ENCODE assay signal across 21 cellular contexts in genomic region chr7:142345817-142346216, GRCh38.
DNase-seq lines count a peak whose midpoint lies in the region; ATAC-seq and TF ChIP-seq lines count a peak whose summit lies in the region.
"Had no signal": no experiment of that assay in that cellular context is flagged by ENCODE, and none has a peak within 500 bp of the region (broad histone marks: within the 10 kb centered on the region; RNA-seq: fewer than 3 reads in every experiment).

No MANE protein-coding gene starts in this region.

- peaks cover 15% of the 10 kb centered on the region for H3K4me1 ChIP-seq in mammary epithelial cell (ENCODE audit: insufficient read depth, low read length)
- H3K4me1 ChIP-seq: gastrocnemius medialis, left lung, sigmoid colon, transverse colon had no signal

- H2AFZ ChIP-seq in mammary epithelial cell (ENCODE audit: low read depth, low read length): no peak overlapping the region

- H3K4me3 Mint-ChIP-seq in activated naive CD8-positive, alpha-beta T cell treated with anti-CD3 and anti-CD28 coated beads, Interleukin-2, amount 50 U/mL, for 24 hours: no peak overlapping the region
- peak overlapping the region; percentile 5 for H3K4me3 Mint-ChIP-seq in stimulated activated effector memory CD8-positive, alpha-beta T cell treated with anti-CD3 and anti-CD28 coated beads, Interleukin-12 subunit alpha, Interleukin-12 subunit beta, amount 100 ng/mL, for 72 hours
- H3K4me3 Mint-ChIP-seq: activated B cell treated with CpG ODN at 0.5 μM for 24 hours; dendritic cell treated with granulocyte-macrophage colony-stimulating factor and Interleukin-4, amounts not matched to agents 40 ng/mL and 50 ng/mL, for 4 days had no signal

- in situ Hi-C loops in mammary epithelial cell (cut with MboI; ENCODE audit: low sequenced_read_pairs in 2 of 2): no loop called here

- no peaks in the 10 kb centered on the region for H3K9me3 Mint-ChIP-seq in activated naive CD8-positive, alpha-beta T cell treated with anti-CD3 and anti-CD28 coated beads, Interleukin-2, amount 50 U/mL, for 24 hours
- H3K9me3 Mint-ChIP-seq in stimulated activated effector memory CD8-positive, alpha-beta T cell treated with anti-CD3 and anti-CD28 coated beads, Interleukin-12 subunit alpha, Interleukin-12 subunit beta, amount 100 ng/mL, for 72 hours: no peaks in the 10 kb centered on the region
- H3K9me3 Mint-ChIP-seq: activated B cell treated with CpG ODN at 0.5 μM for 24 hours; dendritic cell treated with granulocyte-macrophage colony-stimulating factor and Interleukin-4, amounts not matched to agents 40 ng/mL and 50 ng/mL, for 4 days had no signal

- H3K4me2 ChIP-seq in mammary epithelial cell (ENCODE audit: insufficient read depth, low read depth, low read length): no peak overlapping the region

- peak; percentile 62 for ATAC-seq in activated naive CD8-positive, alpha-beta T cell treated with anti-CD3 and anti-CD28 coated beads, Interleukin-2, amount 50 U/mL, for 24 hours
- peak; percentile 57 for ATAC-seq in stimulated activated effector memory CD8-positive, alpha-beta T cell treated with anti-CD3 and anti-CD28 coated beads, Interleukin-12 subunit alpha, Interleukin-12 subunit beta, amount 100 ng/mL, for 72 hours
- ATAC-seq: gastrocnemius medialis, left lung had no signal

- DNase-seq in stimulated activated CD4-positive, alpha-beta T cell treated with anti-CD3 and anti-CD28 coated beads, Interleukin-15, amount 100 ng/mL, for 24 hours: peak; percentile 48
- no peak for DNase-seq in stimulated activated CD4-positive, alpha-beta T cell treated with anti-CD3 and anti-CD28 coated beads, Interleukin-12 subunit alpha, Interleukin-12 subunit beta, amount 100 ng/mL, for 4 hours
- DNase-seq in T follicular helper cell (ENCODE audit: low read depth) (peak; percentile 24), mammary epithelial cell (no peak), cerebellar nuclear complex (lab: John Stamatoyannopoulos, UW) (no peak), foreskin melanocyte (no peak)
- no peak for DNase-seq in activated naive CD8-positive, alpha-beta T cell treated with anti-CD3 and anti-CD28 coated beads, Interleukin-2, amount 50 U/mL, for 24 hours
- peak in 1 of 2 donors; percentile 57 for DNase-seq in stimulated activated effector memory CD8-positive, alpha-beta T cell treated with anti-CD3 and anti-CD28 coated beads, Interleukin-12 subunit alpha, Interleukin-12 subunit beta, amount 100 ng/mL, for 72 hours (ENCODE audit: low spot score in 2 of 2)
- DNase-seq: activated B cell treated with CpG ODN at 0.5 μM for 24 hours; activated gamma-delta T cell treated with Interleukin-2 at 50 U/mL for 16 hours; AML-193; brain microvascular endothelial cell; gastrocnemius medialis; GF-D8; left lung; NCI-H187; NK-92 treated with Interleukin-12 subunit alpha and Interleukin-12 subunit beta, amount 100 ng/mL, for 24 hours; sigmoid colon; transverse colon had no signal

- TF ChIP-seq CTCF in mammary epithelial cell (conservative IDR thresholded peaks at IDR 0.05 in 1 of 2, IDR thresholded peaks at IDR 0.05 in 1 of 2; ENCODE audit: extremely low read depth in 1 of 2, insufficient read depth in 1 of 2, low read depth in 1 of 2, low read length in 2 of 2): no peak

- no peak overlapping the region for H3K27ac ChIP-seq in mammary epithelial cell (ENCODE audit: insufficient read depth, low read depth, low read length)
- H3K27ac ChIP-seq: brain microvascular endothelial cell, gastrocnemius medialis, left lung, RWPE1, sigmoid colon, transverse colon had no signal

- H3K79me2 ChIP-seq in mammary epithelial cell (ENCODE audit: insufficient read depth, low read length): no peaks in the 10 kb centered on the region

- intact Hi-C loops in mammary epithelial cell (cut with micrococcal nuclease): loop anchor here (5.0 kb wide), 1 partner anchor 41 kb away; no protein-coding TSS in a partner anchor

- no peaks in the 10 kb centered on the region for H3K27me3 ChIP-seq in mammary epithelial cell (ENCODE audit: insufficient read depth, low read length)
- H3K27me3 ChIP-seq: brain microvascular endothelial cell, gastrocnemius medialis, sigmoid colon, transverse colon had no signal

- dilution Hi-C loops in mammary epithelial cell (cut with HindIII; ENCODE audit: low sequenced_read_pairs): no loop called here

- 73% methylated on average over 5 of the region's 5 CpGs for WGBS in mammary epithelial cell (ENCODE audit: low coverage, missing lambda C conversion rate)

- CTCF ChIA-PET in mammary epithelial cell (lab: Charles Lee; ENCODE audit: low non-redundant PET): no interaction called here

- BruUV-seq in mammary epithelial cell (replicated peaks; lab: Mats Ljungman, UMichigan): no TSS peak

- no peak overlapping the region for H3K4me3 ChIP-seq in mammary epithelial cell (replicated peaks in 1 of 3; ENCODE audit: insufficient read depth in 1 of 3, low read depth in 2 of 3, low read length in 3 of 3)
- H3K4me3 ChIP-seq: gastrocnemius medialis, left lung, sigmoid colon, transverse colon had no signal

- no peak overlapping the region for H3K9ac ChIP-seq in mammary epithelial cell (ENCODE audit: insufficient read depth, low read length)

- H3K4me1 Mint-ChIP-seq in activated naive CD8-positive, alpha-beta T cell treated with anti-CD3 and anti-CD28 coated beads, Interleukin-2, amount 50 U/mL, for 24 hours: peaks cover 6% of the 10 kb centered on the region
- H3K4me1 Mint-ChIP-seq in stimulated activated effector memory CD8-positive, alpha-beta T cell treated with anti-CD3 and anti-CD28 coated beads, Interleukin-12 subunit alpha, Interleukin-12 subunit beta, amount 100 ng/mL, for 72 hours: no peaks in the 10 kb centered on the region
- H3K4me1 Mint-ChIP-seq: activated B cell treated with CpG ODN at 0.5 μM for 24 hours had no signal

- no peaks in the 10 kb centered on the region for H4K20me1 ChIP-seq in mammary epithelial cell (ENCODE audit: insufficient read depth, low read length)

- H3K27me3 Mint-ChIP-seq in activated naive CD8-positive, alpha-beta T cell treated with anti-CD3 and anti-CD28 coated beads, Interleukin-2, amount 50 U/mL, for 24 hours: no peaks in the 10 kb centered on the region

- no peak overlapping the region for H3K27ac Mint-ChIP-seq in activated naive CD8-positive, alpha-beta T cell treated with anti-CD3 and anti-CD28 coated beads, Interleukin-2, amount 50 U/mL, for 24 hours
- no peak overlapping the region for H3K27ac Mint-ChIP-seq in stimulated activated effector memory CD8-positive, alpha-beta T cell treated with anti-CD3 and anti-CD28 coated beads, Interleukin-12 subunit alpha, Interleukin-12 subunit beta, amount 100 ng/mL, for 72 hours
- H3K27ac Mint-ChIP-seq: activated B cell treated with CpG ODN at 0.5 μM for 24 hours; dendritic cell treated with granulocyte-macrophage colony-stimulating factor and Interleukin-4, amounts not matched to agents 40 ng/mL and 50 ng/mL, for 4 days had no signal

- no peaks in the 10 kb centered on the region for H3K36me3 ChIP-seq in mammary epithelial cell (ENCODE audit: insufficient read depth, low read length)
- H3K36me3 ChIP-seq: brain microvascular endothelial cell, gastrocnemius medialis, left lung, sigmoid colon, transverse colon had no signal

- H3K36me3 Mint-ChIP-seq in activated naive CD8-positive, alpha-beta T cell treated with anti-CD3 and anti-CD28 coated beads, Interleukin-2, amount 50 U/mL, for 24 hours (ENCODE audit: low read depth): no peaks in the 10 kb centered on the region
- no peaks in the 10 kb centered on the region for H3K36me3 Mint-ChIP-seq in stimulated activated effector memory CD8-positive, alpha-beta T cell treated with anti-CD3 and anti-CD28 coated beads, Interleukin-12 subunit alpha, Interleukin-12 subunit beta, amount 100 ng/mL, for 72 hours

- H3K9me3 ChIP-seq in mammary epithelial cell (replicated peaks; ENCODE audit: insufficient read depth, low read length): no peaks in the 10 kb centered on the region
- H3K9me3 ChIP-seq: gastrocnemius medialis, left lung, sigmoid colon, transverse colon had no signal

Comparison
In these comparisons a context has a peak if more than half of its experiments do, and no peak if none do; other contexts are left out.
1. DNase-seq: peak in stimulated activated CD4-positive, alpha-beta T cell treated with anti-CD3 and anti-CD28 coated beads, Interleukin-15, amount 100 ng/mL, for 24 hours (single experiment) and T follicular helper cell (single experiment); none in stimulated activated CD4-positive, alpha-beta T cell treated with anti-CD3 and anti-CD28 coated beads, Interleukin-12 subunit alpha, Interleukin-12 subunit beta, amount 100 ng/mL, for 4 hours (single experiment), activated naive CD8-positive, alpha-beta T cell treated with anti-CD3 and anti-CD28 coated beads, Interleukin-2, amount 50 U/mL, for 24 hours (single experiment), mammary epithelial cell (single experiment), cerebellar nuclear complex (0 of 2) and foreskin melanocyte (single experiment).